1 cellular context compared by ENCODE assay signal in the genomic region with DNA sequence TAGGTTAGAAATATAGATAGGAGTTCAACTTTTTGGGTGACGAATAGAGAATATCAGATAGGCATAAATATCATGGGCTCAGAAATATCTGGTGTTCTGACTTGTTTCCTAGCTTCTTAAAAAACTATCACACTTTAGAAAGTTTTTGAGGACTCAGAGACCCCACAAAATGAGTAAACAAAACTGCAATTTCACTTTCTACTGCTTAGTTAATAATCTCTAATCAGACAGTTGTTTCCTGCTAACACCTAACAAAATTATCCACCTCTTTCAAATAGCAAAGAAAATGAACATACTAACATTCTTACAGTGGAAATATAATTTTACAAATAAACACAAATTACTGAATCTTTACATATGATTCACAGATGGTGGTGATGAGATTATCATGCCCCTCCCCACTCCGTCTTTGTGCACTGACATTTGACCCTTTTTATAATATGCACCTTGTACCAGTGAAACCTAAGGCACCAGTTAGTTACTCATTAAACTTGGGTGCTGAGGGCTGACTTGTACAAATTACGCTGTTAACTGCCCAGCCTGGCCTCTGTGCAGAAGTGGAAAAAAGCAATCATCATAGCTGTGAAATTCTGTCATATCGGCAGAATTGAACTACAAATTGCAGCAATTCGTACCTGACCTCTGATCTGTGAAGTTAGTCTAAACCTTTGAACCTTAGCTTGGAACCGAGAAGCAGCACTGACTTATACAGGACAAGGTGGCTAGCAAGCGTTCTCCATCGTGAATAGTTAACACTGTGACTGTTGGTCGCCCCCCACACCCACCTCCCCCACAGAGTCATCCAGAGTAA.
TF ChIP-seq lines count a peak whose summit lies in the region.

No MANE protein-coding gene starts in this region.

TF ChIP-seq in HepG2, 621 proteins besides CTCF, POLR2A, EP300 and RAD21 (continued from another document and continues in another):
- TF ChIP-seq, protein P1, sequence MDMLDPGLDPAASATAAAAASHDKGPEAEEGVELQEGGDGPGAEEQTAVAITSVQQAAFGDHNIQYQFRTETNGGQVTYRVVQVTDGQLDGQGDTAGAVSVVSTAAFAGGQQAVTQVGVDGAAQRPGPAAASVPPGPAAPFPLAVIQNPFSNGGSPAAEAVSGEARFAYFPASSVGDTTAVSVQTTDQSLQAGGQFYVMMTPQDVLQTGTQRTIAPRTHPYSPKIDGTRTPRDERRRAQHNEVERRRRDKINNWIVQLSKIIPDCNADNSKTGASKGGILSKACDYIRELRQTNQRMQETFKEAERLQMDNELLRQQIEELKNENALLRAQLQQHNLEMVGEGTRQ (IDR thresholded peaks at IDR 0.05; ENCODE audit: low read depth, low read length), result no peak
- TF ChIP-seq, protein P1 (CRISPR knock-in tag; IDR thresholded peaks at IDR 0.05; ENCODE audit: borderline replicate concordance), result no peak
- TF ChIP-seq, protein P2, sequence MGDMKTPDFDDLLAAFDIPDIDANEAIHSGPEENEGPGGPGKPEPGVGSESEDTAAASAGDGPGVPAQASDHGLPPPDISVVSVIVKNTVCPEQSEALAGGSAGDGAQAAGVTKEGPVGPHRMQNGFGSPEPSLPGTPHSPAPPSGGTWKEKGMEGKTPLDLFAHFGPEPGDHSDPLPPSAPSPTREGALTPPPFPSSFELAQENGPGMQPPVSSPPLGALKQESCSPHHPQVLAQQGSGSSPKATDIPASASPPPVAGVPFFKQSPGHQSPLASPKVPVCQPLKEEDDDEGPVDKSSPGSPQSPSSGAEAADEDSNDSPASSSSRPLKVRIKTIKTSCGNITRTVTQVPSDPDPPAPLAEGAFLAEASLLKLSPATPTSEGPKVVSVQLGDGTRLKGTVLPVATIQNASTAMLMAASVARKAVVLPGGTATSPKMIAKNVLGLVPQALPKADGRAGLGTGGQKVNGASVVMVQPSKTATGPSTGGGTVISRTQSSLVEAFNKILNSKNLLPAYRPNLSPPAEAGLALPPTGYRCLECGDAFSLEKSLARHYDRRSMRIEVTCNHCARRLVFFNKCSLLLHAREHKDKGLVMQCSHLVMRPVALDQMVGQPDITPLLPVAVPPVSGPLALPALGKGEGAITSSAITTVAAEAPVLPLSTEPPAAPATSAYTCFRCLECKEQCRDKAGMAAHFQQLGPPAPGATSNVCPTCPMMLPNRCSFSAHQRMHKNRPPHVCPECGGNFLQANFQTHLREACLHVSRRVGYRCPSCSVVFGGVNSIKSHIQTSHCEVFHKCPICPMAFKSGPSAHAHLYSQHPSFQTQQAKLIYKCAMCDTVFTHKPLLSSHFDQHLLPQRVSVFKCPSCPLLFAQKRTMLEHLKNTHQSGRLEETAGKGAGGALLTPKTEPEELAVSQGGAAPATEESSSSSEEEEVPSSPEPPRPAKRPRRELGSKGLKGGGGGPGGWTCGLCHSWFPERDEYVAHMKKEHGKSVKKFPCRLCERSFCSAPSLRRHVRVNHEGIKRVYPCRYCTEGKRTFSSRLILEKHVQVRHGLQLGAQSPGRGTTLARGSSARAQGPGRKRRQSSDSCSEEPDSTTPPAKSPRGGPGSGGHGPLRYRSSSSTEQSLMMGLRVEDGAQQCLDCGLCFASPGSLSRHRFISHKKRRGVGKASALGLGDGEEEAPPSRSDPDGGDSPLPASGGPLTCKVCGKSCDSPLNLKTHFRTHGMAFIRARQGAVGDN (CRISPR knock-in tag; IDR thresholded peaks at IDR 0.05), result no peak
- TF ChIP-seq, protein P3, sequence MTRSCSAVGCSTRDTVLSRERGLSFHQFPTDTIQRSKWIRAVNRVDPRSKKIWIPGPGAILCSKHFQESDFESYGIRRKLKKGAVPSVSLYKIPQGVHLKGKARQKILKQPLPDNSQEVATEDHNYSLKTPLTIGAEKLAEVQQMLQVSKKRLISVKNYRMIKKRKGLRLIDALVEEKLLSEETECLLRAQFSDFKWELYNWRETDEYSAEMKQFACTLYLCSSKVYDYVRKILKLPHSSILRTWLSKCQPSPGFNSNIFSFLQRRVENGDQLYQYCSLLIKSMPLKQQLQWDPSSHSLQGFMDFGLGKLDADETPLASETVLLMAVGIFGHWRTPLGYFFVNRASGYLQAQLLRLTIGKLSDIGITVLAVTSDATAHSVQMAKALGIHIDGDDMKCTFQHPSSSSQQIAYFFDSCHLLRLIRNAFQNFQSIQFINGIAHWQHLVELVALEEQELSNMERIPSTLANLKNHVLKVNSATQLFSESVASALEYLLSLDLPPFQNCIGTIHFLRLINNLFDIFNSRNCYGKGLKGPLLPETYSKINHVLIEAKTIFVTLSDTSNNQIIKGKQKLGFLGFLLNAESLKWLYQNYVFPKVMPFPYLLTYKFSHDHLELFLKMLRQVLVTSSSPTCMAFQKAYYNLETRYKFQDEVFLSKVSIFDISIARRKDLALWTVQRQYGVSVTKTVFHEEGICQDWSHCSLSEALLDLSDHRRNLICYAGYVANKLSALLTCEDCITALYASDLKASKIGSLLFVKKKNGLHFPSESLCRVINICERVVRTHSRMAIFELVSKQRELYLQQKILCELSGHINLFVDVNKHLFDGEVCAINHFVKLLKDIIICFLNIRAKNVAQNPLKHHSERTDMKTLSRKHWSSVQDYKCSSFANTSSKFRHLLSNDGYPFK (CRISPR knock-in tag; IDR thresholded peaks at IDR 0.05; ENCODE audit: borderline replicate concordance), result no peak
- TF ChIP-seq ZBTB7A (CRISPR knock-in tag; IDR thresholded peaks at IDR 0.05) (no peak), GATAD1 (CRISPR knock-in tag; IDR thresholded peaks at IDR 0.05) (peak; percentile 13; the same call in 1 of the 2 replicates), ZNF614 (CRISPR knock-in tag; IDR thresholded peaks at IDR 0.05; ENCODE audit: borderline replicate concordance) (0 out of 2 replicates have a peak, but pooled peaks have one; percentile 19), ZNF33A (CRISPR knock-in tag; IDR thresholded peaks at IDR 0.05; ENCODE audit: borderline replicate concordance) (no peak), PPARG (CRISPR knock-in tag; conservative IDR thresholded peaks at IDR 0.05) (peak; percentile 91), ZSCAN22 (CRISPR knock-in tag; IDR thresholded peaks at IDR 0.05) (no peak), KAT2B (IDR thresholded peaks at IDR 0.05; ENCODE audit: borderline replicate concordance, low read depth, low read length) (no peak), NFYC (CRISPR knock-in tag; IDR thresholded peaks at IDR 0.05) (no peak), TOE1 (CRISPR knock-in tag; IDR thresholded peaks at IDR 0.05) (no peak), MTA3 (CRISPR knock-in tag; IDR thresholded peaks at IDR 0.05) (no peak), ZBTB7B (CRISPR knock-in tag; IDR thresholded peaks at IDR 0.05) (peak; percentile 22; the same call in 1 of the 2 replicates), PRMT3 (CRISPR knock-in tag; IDR thresholded peaks at IDR 0.05; ENCODE audit: borderline replicate concordance, low read depth) (no peak), ZNF772 (CRISPR knock-in tag; IDR thresholded peaks at IDR 0.05) (0 out of 2 replicates have a peak, but pooled peaks have one; percentile 21), TAF1 (CRISPR knock-in tag; IDR thresholded peaks at IDR 0.05) (no peak), ZNF678 (CRISPR knock-in tag; IDR thresholded peaks at IDR 0.05) (no peak), RCOR2 (CRISPR knock-in tag; IDR thresholded peaks at IDR 0.05) (peak; percentile 88), SRSF4 (IDR thresholded peaks at IDR 0.05; ENCODE audit: low read depth, low read length, poor library complexity, severe bottlenecking) (no peak), TBL1XR1 (IDR thresholded peaks at IDR 0.05; ENCODE audit: borderline replicate concordance, low read length, partially characterized antibody) (no peak), ZNF598 (CRISPR knock-in tag; IDR thresholded peaks at IDR 0.05; ENCODE audit: borderline replicate concordance) (no peak), ARNT2 (CRISPR knock-in tag; IDR thresholded peaks at IDR 0.05; ENCODE audit: low read depth) (peak; percentile 57; the same call in 1 of the 2 replicates), GPN1 (CRISPR knock-in tag; IDR thresholded peaks at IDR 0.05; ENCODE audit: borderline replicate concordance) (no peak), ARNT (IDR thresholded peaks at IDR 0.05) (no peak), KMT2B (CRISPR knock-in tag; IDR thresholded peaks at IDR 0.05) (no peak), CBX1 (IDR thresholded peaks at IDR 0.05; ENCODE audit: low read depth) (no peak)
- TF ChIP-seq, protein P4, sequence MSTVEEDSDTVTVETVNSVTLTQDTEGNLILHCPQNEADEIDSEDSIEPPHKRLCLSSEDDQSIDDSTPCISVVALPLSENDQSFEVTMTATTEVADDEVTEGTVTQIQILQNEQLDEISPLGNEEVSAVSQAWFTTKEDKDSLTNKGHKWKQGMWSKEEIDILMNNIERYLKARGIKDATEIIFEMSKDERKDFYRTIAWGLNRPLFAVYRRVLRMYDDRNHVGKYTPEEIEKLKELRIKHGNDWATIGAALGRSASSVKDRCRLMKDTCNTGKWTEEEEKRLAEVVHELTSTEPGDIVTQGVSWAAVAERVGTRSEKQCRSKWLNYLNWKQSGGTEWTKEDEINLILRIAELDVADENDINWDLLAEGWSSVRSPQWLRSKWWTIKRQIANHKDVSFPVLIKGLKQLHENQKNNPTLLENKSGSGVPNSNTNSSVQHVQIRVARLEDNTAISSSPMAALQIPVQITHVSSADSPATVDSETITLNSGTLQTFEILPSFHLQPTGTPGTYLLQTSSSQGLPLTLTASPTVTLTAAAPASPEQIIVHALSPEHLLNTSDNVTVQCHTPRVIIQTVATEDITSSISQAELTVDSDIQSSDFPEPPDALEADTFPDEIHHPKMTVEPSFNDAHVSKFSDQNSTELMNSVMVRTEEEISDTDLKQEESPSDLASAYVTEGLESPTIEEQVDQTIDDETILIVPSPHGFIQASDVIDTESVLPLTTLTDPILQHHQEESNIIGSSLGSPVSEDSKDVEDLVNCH (CRISPR knock-in tag; IDR thresholded peaks at IDR 0.05), result no peak
- TF ChIP-seq, protein P5, sequence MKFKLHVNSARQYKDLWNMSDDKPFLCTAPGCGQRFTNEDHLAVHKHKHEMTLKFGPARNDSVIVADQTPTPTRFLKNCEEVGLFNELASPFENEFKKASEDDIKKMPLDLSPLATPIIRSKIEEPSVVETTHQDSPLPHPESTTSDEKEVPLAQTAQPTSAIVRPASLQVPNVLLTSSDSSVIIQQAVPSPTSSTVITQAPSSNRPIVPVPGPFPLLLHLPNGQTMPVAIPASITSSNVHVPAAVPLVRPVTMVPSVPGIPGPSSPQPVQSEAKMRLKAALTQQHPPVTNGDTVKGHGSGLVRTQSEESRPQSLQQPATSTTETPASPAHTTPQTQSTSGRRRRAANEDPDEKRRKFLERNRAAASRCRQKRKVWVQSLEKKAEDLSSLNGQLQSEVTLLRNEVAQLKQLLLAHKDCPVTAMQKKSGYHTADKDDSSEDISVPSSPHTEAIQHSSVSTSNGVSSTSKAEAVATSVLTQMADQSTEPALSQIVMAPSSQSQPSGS (CRISPR knock-in tag; IDR thresholded peaks at IDR 0.05), result peak; percentile 71; the same call in 1 of the 2 replicates
- TF ChIP-seq, protein P6, sequence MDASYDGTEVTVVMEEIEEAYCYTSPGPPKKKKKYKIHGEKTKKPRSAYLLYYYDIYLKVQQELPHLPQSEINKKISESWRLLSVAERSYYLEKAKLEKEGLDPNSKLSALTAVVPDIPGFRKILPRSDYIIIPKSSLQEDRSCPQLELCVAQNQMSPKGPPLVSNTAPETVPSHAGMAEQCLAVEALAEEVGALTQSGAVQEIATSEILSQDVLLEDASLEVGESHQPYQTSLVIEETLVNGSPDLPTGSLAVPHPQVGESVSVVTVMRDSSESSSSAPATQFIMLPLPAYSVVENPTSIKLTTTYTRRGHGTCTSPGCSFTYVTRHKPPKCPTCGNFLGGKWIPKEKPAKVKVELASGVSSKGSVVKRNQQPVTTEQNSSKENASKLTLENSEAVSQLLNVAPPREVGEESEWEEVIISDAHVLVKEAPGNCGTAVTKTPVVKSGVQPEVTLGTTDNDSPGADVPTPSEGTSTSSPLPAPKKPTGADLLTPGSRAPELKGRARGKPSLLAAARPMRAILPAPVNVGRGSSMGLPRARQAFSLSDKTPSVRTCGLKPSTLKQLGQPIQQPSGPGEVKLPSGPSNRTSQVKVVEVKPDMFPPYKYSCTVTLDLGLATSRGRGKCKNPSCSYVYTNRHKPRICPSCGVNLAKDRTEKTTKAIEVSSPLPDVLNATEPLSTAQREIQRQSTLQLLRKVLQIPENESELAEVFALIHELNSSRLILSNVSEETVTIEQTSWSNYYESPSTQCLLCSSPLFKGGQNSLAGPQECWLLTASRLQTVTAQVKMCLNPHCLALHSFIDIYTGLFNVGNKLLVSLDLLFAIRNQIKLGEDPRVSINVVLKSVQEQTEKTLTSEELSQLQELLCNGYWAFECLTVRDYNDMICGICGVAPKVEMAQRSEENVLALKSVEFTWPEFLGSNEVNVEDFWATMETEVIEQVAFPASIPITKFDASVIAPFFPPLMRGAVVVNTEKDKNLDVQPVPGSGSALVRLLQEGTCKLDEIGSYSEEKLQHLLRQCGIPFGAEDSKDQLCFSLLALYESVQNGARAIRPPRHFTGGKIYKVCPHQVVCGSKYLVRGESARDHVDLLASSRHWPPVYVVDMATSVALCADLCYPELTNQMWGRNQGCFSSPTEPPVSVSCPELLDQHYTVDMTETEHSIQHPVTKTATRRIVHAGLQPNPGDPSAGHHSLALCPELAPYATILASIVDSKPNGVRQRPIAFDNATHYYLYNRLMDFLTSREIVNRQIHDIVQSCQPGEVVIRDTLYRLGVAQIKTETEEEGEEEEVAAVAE (CRISPR knock-in tag; IDR thresholded peaks at IDR 0.05; ENCODE audit: borderline replicate concordance), result no peak; the same call in 1 of the 2 replicates
